Comparison of ENCODE assay signal across 24 cellular contexts in the genomic region with DNA sequence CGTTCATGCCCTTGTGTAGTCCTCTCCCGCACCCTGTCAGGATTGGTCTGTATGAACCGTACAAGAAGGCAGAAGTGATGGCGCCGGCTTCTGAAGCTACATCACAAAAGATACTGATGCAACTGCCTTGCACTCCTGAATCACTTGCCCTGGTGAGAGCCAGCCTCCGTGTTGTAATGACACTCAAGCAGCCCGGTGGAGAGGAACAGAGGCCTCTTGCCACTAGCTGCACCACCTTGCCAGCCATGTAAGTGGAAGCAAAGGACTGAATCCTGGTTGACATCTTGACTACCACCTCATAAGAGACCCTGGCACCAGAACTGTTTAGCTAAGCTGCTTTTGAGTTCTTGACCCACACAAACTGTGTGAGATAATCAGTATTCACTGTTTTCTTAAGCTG.
"Had no signal": no experiment of that assay in that cellular context is flagged by ENCODE, and none has a peak within 500 bp of the region (broad histone marks: within the 10 kb centered on the region; RNA-seq: fewer than 3 reads in every experiment).

No MANE protein-coding gene starts in this region.

- H3K9me3 Mint-ChIP-seq: IgD-negative memory B cell had no signal

- H3K9ac ChIP-seq: KMS-11 had no signal

- H3K27me3 Mint-ChIP-seq: IgD-negative memory B cell had no signal

- DNase-seq: Kasumi-1, MM.1S, NCI-H1048, NCI-H1105, NCI-H1417, NCI-H1436 treated with DMSO at 0.1 percent for 48 hours, NCI-H1694, NCI-H187 treated with DMSO at 0.1 percent for 48 hours, NCI-H2029 treated with DMSO at 0.1 percent for 48 hours, NCI-H2171, NCI-H226, NCI-H446, NCI-H510A, NCI-H524 treated with DMSO at 0.1 percent for 48 hours, NCI-H69, NCI-H774, Right ventricle myocardium superior, RPMI8226, SIG-M5 had no signal

- H3K4me2 ChIP-seq: KMS-11 had no signal

- H3K4me3 ChIP-seq: K562, SJSA1, SK-N-MC had no signal

- H3K27me3 ChIP-seq: SJSA1 had no signal

- H3K27ac Mint-ChIP-seq: IgD-negative memory B cell had no signal

- H3K27ac ChIP-seq: KMS-11, SJSA1, SK-N-MC had no signal

- H3K9me3 ChIP-seq: SJSA1 had no signal

- H3K4me1 ChIP-seq: SJSA1 had no signal

- H3K4me3 Mint-ChIP-seq: IgD-negative memory B cell had no signal
